9 cellular contexts compared by ENCODE assay signal in the genomic region with DNA sequence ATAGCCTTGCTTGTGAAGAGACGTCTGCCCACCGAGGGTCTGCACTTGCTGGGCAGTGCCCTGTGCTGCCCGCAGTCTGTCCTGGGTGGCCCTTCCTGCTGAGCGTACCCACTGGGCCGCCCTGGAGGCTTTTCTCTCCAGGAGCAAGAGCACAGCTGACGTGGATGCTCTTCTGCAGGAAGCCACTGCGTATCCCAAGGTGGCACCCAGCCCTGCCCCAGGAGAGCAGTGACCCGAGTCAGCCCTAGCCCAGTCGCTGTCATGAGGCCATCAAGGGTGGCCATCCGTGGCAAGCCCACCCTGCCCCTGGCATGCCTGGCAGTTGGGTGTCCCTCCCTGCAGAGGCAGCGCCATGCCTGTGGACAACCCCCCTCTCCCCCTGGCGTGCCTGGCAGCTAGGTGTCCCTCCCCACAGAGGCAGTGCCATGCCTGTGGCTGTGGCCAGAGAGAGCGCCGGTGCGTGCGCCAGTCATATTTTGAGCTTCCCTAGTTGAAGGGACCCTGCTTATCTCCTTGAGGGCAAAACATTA. TPM values are rescaled to one million over a fixed set of nuclear protein-coding genes. Genes with fewer than 3 reads are reported as not detected.
"Had no signal": no experiment of that assay in that cellular context is flagged by ENCODE, and none has a peak within 500 bp of the region (broad histone marks: within the 10 kb centered on the region; RNA-seq: fewer than 3 reads in every experiment).

No MANE protein-coding gene starts in this region.

- H3K9me3 ChIP-seq: HAP-1 had no signal

- H3K4me3 ChIP-seq: GM23248, HAP-1 had no signal

- H3K36me3 ChIP-seq: HAP-1 had no signal

- H3K27ac Mint-ChIP-seq: HFFc6, IgD-negative memory B cell had no signal

- H3K9me3 Mint-ChIP-seq: HFFc6, IgD-negative memory B cell had no signal

- H3K36me3 Mint-ChIP-seq: IgD-negative memory B cell had no signal

- H3K4me1 ChIP-seq: HAP-1 had no signal

- H3K9ac ChIP-seq: GM23248 had no signal

- DNase-seq: GM23248, GOT3, H7, HFFc6 had no signal

- H3K4me1 Mint-ChIP-seq: IgD-negative memory B cell had no signal

- H2AFZ ChIP-seq: GM23248 had no signal

- ATAC-seq: HCT116, HepG2 had no signal

- H3K27ac ChIP-seq: GM23248, HL-60 had no signal

- H3K4me3 Mint-ChIP-seq: HFFc6, IgD-negative memory B cell had no signal

RNA-seq across cellular contexts. Expression of gene COL6A1, which starts 51.3 kb away (rescaled TPM):
- polyA plus RNA-seq: IgD-negative memory B cell had no signal
